ENCODE assay signal across 9 cellular contexts in genomic region chr18:69935319-69936190, GRCh38. TPM values are rescaled to one million over a fixed set of nuclear protein-coding genes. Genes with fewer than 3 reads are reported as not detected.
DNase-seq lines count a peak whose midpoint lies in the region; ATAC-seq, FAIRE-seq and TF ChIP-seq lines count a peak whose summit lies in the region.
"Had no signal": no experiment of that assay in that cellular context is flagged by ENCODE, and none has a peak within 500 bp of the region (broad histone marks: within the 10 kb centered on the region; RNA-seq: fewer than 3 reads in every experiment).

No MANE protein-coding gene starts in this region.

- H3K4me1 Mint-ChIP-seq in T-cell = peaks cover 18 to 43% (median 21%) of the 10 kb centered on the region in 3 donors

- no peak for TF ChIP-seq RAD21 in GM12878 (IDR thresholded peaks at IDR 0.05; ENCODE audit: insufficient read depth, low read depth, low read length)

- H3K36me3 ChIP-seq in GM12878 (ENCODE audit: control insufficient read depth in 2 of 2, insufficient read depth in 2 of 2, low read length in 1 of 2) (peaks cover 2 to 10% of the 10 kb centered on the region in 2 experiments; a peak in 3 of 4 replicates), adrenal gland (replicated peaks in 1 of 2) (no peaks in the 10 kb centered on the region), brain microvascular endothelial cell (replicated peaks) (no peaks in the 10 kb centered on the region)

- H3K4me1 ChIP-seq in GM12878 (ENCODE audit: control insufficient read depth, insufficient read depth, low read length) = peaks cover 40% of the 10 kb centered on the region
- H3K4me1 ChIP-seq in adrenal gland (replicated peaks in 1 of 2) = peaks cover 0 to 11% of the 10 kb centered on the region in 2 donors

- H3K27ac ChIP-seq in GM12878 (ENCODE audit: control insufficient read depth, insufficient read depth) (peak overlapping the region; percentile 88), adrenal gland (no peak overlapping the region), brain microvascular endothelial cell (no peak overlapping the region)
- H3K27ac ChIP-seq: dorsolateral prefrontal cortex had no signal

- no peaks in the 10 kb centered on the region for H4K20me1 ChIP-seq in GM12878 (ENCODE audit: control insufficient read depth, insufficient read depth)

- H3K9me3 Mint-ChIP-seq in T-cell = peaks cover 0 to 6% (median 6%) of the 10 kb centered on the region in 3 donors

- H3K27me3 ChIP-seq in GM12878 (replicated peaks in 1 of 2; ENCODE audit: control insufficient read depth in 2 of 2, insufficient read depth in 2 of 2, low read length in 1 of 2) (no peaks in the 10 kb centered on the region), adrenal gland (no peaks in the 10 kb centered on the region), brain microvascular endothelial cell (replicated peaks) (no peaks in the 10 kb centered on the region)
- H3K27me3 ChIP-seq: dorsolateral prefrontal cortex had no signal

- TF ChIP-seq POLR2A in GM12892 (IDR thresholded peaks at IDR 0.05; ENCODE audit: low read depth, low read length) (no peak), GM12878 (IDR thresholded peaks at IDR 0.05; ENCODE audit: low read depth, low read length) (peak; percentile 57), adrenal gland (IDR thresholded peaks at IDR 0.05) (no peak)

- no peak overlapping the region for H3K27ac Mint-ChIP-seq in T-cell

- H3K4me3 ChIP-seq in GM12878 (no peak overlapping the region), adrenal gland (peak overlapping the region in 1 of 4 donors; percentile 18), brain microvascular endothelial cell (ENCODE audit: low read depth, low read length) (no peak overlapping the region)
- H3K4me3 ChIP-seq: dorsolateral prefrontal cortex had no signal

- RAD21 ChIA-PET in GM12878 (lab: Charles Lee; ENCODE audit: unreplicated experiment) = interaction anchor here (0.6 to 3.4 kb wide), 14 partner anchors 12 to 259 kb away, joined by 3 to 26 read pairs (median 3); partner anchors contain the start of gene CD226

- DNase-seq in GM12892 (ENCODE audit: insufficient read length) = no peak
- DNase-seq in T-cell = peak; percentile 56 to 88 (median 78)
- DNase-seq in GM12878 (ENCODE audit: low read depth, low spot score) = peak; percentile 89
- DNase-seq in stimulated activated CD4-positive, alpha-beta T cell treated with anti-CD3 and anti-CD28 coated beads, Interleukin-4, amount 100 ng/mL, for 1 hour = peak; percentile 75
- DNase-seq in adrenal gland = no peak
- DNase-seq in brain microvascular endothelial cell = no peak
- no peak for DNase-seq in AG20443 (ENCODE audit: low spot score)

- CTCF ChIA-PET in T-cell (lab: Charles Lee) = interaction anchor here (0.9 to 2.6 kb wide), 8 partner anchors 9 to 37 kb away, joined by 3 to 11 read pairs (median 8); no protein-coding TSS in a partner anchor
- CTCF ChIA-PET in GM12878 (lab: Yijun Ruan, JAX) = interaction anchor here (0.6 to 2.2 kb wide), 11 partner anchors 9 to 1034 kb away, joined by 3 to 10 read pairs (median 4); partner anchors contain the start of gene CD226

- SMC1A ChIA-PET in GM12878 (lab: Charles Lee; ENCODE audit: uncharacterized antibody, unreplicated experiment) = interaction anchor here (0.7 to 3.2 kb wide), 24 partner anchors 9 to 150 kb away, joined by 3 to 33 read pairs (median 5); partner anchors contain the start of gene CD226

- H3K36me3 Mint-ChIP-seq in T-cell = peaks cover 34% of the 10 kb centered on the region

- TF ChIP-seq CTCF in GM12878 (IDR thresholded peaks at IDR 0.05 in 2 of 3, conservative IDR thresholded peaks at IDR 0.05 in 1 of 3; ENCODE audit: control insufficient read depth in 2 of 3, extremely low read depth in 1 of 3, insufficient read depth in 1 of 3, low read depth in 3 of 3, low read length in 3 of 3) (no peak), adrenal gland (IDR thresholded peaks at IDR 0.05) (no peak), brain microvascular endothelial cell (IDR thresholded peaks at IDR 0.05; ENCODE audit: low read depth, low read length, missing control alignments) (no peak)

- FAIRE-seq in GM12892 (lab: Jason Lieb, UNC) = peak; percentile 99
- peak; percentile 66 for FAIRE-seq in GM12878 (lab: Jason Lieb, UNC)

- in situ Hi-C loops in GM12878 (cut with MboI) = no loop called here
- in situ Hi-C loops in brain microvascular endothelial cell (cut with HindIII; ENCODE audit: low pct_ligation_motif_present, low sequenced_read_pairs) = no loop called here

- no peaks in the 10 kb centered on the region for H3K27me3 Mint-ChIP-seq in T-cell

- ATAC-seq in HG02678 (IDR thresholded peaks at IDR 0.05; ENCODE audit: unreplicated experiment) (peak; percentile 96), T-cell (replicated peaks in 1 of 4) (peak; percentile 96 to 100 (median 98)), GM12878 (peak; percentile 92)

- H2AFZ ChIP-seq in GM12878 (ENCODE audit: control insufficient read depth, low read depth, low read length) = peak overlapping the region; percentile 50

- POLR2A ChIA-PET in T-cell (lab: Charles Lee) = interaction anchor here (0.6 to 1.3 kb wide), 5 partner anchors 8 to 79 kb away, joined by 3 to 8 read pairs (median 3); no protein-coding TSS in a partner anchor
- POLR2A ChIA-PET in GM12878 (lab: Charles Lee) = interaction anchor here (0.6 to 1.5 kb wide), 4 partner anchors 11 to 67 kb away, joined by 3 to 9 read pairs (median 6); no protein-coding TSS in a partner anchor

- no TSS peak for BruUV-seq in GM12878 (replicated peaks; lab: Mats Ljungman, UMichigan)

- no peak overlapping the region for H3K4me3 Mint-ChIP-seq in T-cell

- 58% methylated on average over 12 of the region's 12 CpGs for WGBS in GM12878 (ENCODE audit: insufficient coverage, insufficient replicate concordance, low lambda C conversion rate, missing lambda C conversion rate)
- 88 to 93% (median 89%) methylated on average over 12 of the region's 12 CpGs for WGBS in adrenal gland, 4 donors

- peak overlapping the region; percentile 55; the same call in 1 of the 2 replicates for H3K9ac ChIP-seq in GM12878 (ENCODE audit: control insufficient read depth, insufficient read depth, low read length)

- intact Hi-C loops in GM12878 (cut with micrococcal nuclease; ENCODE audit: unreplicated experiment) = loop anchor here (1.0 kb wide), 1 partner anchor 38 kb away; no protein-coding TSS in a partner anchor
- intact Hi-C loops in adrenal gland (cut with DNase I) = no loop called here

- TF ChIP-seq EP300 in GM12878 (IDR thresholded peaks at IDR 0.05; ENCODE audit: borderline replicate concordance in 1 of 2, control insufficient read depth in 1 of 2, low read depth in 2 of 2, low read length in 2 of 2) = peak; percentile 89 to 94

- peaks cover 45% of the 10 kb centered on the region for H3K79me2 ChIP-seq in GM12878 (ENCODE audit: control insufficient read depth, insufficient read depth, low read length)

- H3K4me2 ChIP-seq in GM12878 (ENCODE audit: control insufficient read depth, insufficient read depth) = peak overlapping the region; percentile 62

- peaks cover 7% of the 10 kb centered on the region; the same call in 2 of the 3 replicates for H3K9me3 ChIP-seq in GM12878 (replicated peaks; ENCODE audit: control insufficient read depth, insufficient read depth, low read length)
- H3K9me3 ChIP-seq in adrenal gland (replicated peaks in 1 of 3) = no peaks in the 10 kb centered on the region

TF ChIP-seq in GM12878, 131 proteins besides CTCF, POLR2A, EP300 and RAD21 (continues in another document):
- peak; percentile 97 for TF ChIP-seq TCF12 (IDR thresholded peaks at IDR 0.05; ENCODE audit: low read depth, low read length)
- no peak for TF ChIP-seq CHD4 (IDR thresholded peaks at IDR 0.05)
- TF ChIP-seq RELB (IDR thresholded peaks at IDR 0.05; ENCODE audit: low read depth) = peak; percentile 88

RNA-seq across cellular contexts. Expression of gene CD226, which starts 12.1 kb away (rescaled TPM):
- polyA plus RNA-seq in GM12892 (2012; ENCODE audit: missing spikeins) = 89.6 TPM
- total RNA-seq in T-cell = 10 to 100 TPM; 32.2 to 87.1 (median 57.4) TPM
- total RNA-seq in GM12878 (2013; cell fraction: nucleolus; rRNA removed) = 158 and 176 TPM in 2 replicates
- total RNA-seq in GM12878 (2014; rRNA removed) = 53.3 and 61.5 TPM in 2 replicates
- total RNA-seq in GM12878 (2014; rRNA removed; fragmentation: Illumina TruSeq; extraction: Trizol) = 63.9 and 68.8 TPM in 2 replicates
- total RNA-seq in GM12878 (2021) = 56.2 and 60.3 TPM in 2 replicates
- polyA plus RNA-seq in GM12878 (2011; ENCODE audit: low read depth) = 24.3 TPM
- polyA plus RNA-seq in GM12878 (2011; rRNA removed) = 67.2 and 84.8 TPM in 2 replicates
- 28.2 and 43.4 TPM in 2 replicates for polyA plus RNA-seq in GM12878 (2011; cell fraction: cytosol; rRNA removed)
- polyA plus RNA-seq in GM12878 (2011; cell fraction: nucleus; rRNA removed) = 20.7 and 33.5 TPM in 2 replicates
- polyA plus RNA-seq in GM12878 (2012) = 40.8 and 67.0 TPM in 2 replicates
- 56.6 and 62.8 TPM in 2 replicates for polyA plus RNA-seq in GM12878 (2014; fragmentation: Illumina TruSeq; extraction: Trizol)
- polyA plus RNA-seq in GM12878 (2014; fragmentation: Nextera tagmentation; extraction: Ambion mirVana) = 10 to 100 TPM; 12.9 to 18.2 TPM
- polyA plus RNA-seq in GM12878 (2014; rRNA removed) = 38.5 and 41.3 TPM in 2 replicates
- polyA plus RNA-seq in GM12878 (2016; fragmentation: Nextera tagmentation; extraction: Ambion mirVana) = 10 to 100 TPM; 22.7 to 23.5 TPM
- 106 and 148 TPM in 2 replicates for polyA minus RNA-seq in GM12878 (2011; rRNA and poly(A)+ RNA removed)
- polyA minus RNA-seq in GM12878 (2011; cell fraction: cytosol; rRNA and poly(A)+ RNA removed) = 23.1 and 25.7 TPM in 2 replicates
- polyA minus RNA-seq in GM12878 (2011; cell fraction: nucleus; rRNA and poly(A)+ RNA removed) = 29.5 and 39.7 TPM in 2 replicates
- total RNA-seq in adrenal gland = 1 to 10 TPM in 6 of 8 donors, under 1 TPM in 1, not detected in 1; 0.69 to 3.9 (median 1.7) TPM
- 1 to 10 TPM in 1 of 3 donors, under 1 TPM in 2; 0.13 to 1.0 (median 0.24) TPM for polyA plus RNA-seq in adrenal gland

Comparison
In these comparisons a context has a peak if more than half of its experiments do, and no peak if none do; other contexts are left out.
1. DNase-seq: peak in T-cell (34 of 34), GM12878 (single experiment) and stimulated activated CD4-positive, alpha-beta T cell treated with anti-CD3 and anti-CD28 coated beads, Interleukin-4, amount 100 ng/mL, for 1 hour (single experiment); none in GM12892 (single experiment), adrenal gland (0 of 7), brain microvascular endothelial cell (single experiment) and AG20443 (single experiment).
2. RNA of gene CD226, which starts 12.1 kb away (total RNA-seq): 53.3 to 176 TPM in GM12878 and 32.2 to 87.1 TPM in T-cell; 0.69 to 3.9 TPM in adrenal gland; every median in the first group is over 4 times any median in the second.
3. Peak in every context shown above with its lines, with median percentiles within 50 percentile points of each other: ATAC-seq.